In the genomic region with DNA sequence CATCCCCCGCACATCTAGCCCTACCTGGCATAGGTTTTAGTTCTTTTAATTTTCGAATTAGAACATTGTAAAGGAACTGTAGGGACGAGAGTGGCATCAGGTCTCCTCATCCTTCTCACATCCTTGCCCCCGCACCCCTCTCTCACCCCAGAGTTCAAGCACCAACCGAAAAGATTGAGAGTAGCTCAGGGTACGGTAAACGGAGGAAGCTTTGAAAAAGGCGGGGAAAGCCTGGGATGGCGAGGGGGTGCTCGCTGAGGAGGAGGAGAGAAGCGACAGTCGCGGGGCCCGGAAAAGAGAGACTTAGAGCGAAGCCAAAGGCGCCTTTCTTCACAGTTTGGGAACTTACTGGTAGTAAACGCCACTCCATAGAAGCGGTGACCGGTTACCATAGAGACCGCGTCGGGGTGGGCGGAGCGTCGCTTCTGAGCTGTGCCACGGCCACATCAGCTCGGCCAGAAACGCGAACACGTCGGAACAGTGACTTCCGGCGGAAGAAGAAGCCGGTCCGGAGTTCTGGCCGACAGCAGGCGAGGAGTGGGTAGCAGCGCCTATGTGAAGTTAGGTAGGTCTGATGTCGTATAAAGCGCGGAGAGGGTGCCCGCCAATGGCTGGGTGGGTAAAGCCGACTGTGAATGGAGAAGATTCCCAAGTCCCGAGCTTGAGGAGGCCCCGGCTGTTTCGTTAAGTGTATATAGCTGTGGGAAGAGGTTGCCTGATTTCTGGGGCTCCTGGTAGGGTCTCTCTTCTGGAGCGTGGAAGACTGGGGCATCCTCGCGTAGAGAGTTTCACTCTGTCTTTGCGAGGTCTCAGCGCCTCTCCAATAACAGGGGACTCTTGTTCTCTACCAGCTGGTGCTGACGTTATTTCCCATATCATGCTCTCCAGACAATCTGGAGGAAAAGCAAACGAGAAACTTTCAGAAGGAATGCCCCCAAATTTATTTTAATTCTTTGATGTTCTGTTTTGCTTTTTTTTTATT, we compare ENCODE assay signal across 1 cellular context.
A peak's percentile ranks its signal among the peaks of the same experiment; 100 is the strongest.
TF ChIP-seq lines count a peak whose summit lies in the region.

A gene with protein sequence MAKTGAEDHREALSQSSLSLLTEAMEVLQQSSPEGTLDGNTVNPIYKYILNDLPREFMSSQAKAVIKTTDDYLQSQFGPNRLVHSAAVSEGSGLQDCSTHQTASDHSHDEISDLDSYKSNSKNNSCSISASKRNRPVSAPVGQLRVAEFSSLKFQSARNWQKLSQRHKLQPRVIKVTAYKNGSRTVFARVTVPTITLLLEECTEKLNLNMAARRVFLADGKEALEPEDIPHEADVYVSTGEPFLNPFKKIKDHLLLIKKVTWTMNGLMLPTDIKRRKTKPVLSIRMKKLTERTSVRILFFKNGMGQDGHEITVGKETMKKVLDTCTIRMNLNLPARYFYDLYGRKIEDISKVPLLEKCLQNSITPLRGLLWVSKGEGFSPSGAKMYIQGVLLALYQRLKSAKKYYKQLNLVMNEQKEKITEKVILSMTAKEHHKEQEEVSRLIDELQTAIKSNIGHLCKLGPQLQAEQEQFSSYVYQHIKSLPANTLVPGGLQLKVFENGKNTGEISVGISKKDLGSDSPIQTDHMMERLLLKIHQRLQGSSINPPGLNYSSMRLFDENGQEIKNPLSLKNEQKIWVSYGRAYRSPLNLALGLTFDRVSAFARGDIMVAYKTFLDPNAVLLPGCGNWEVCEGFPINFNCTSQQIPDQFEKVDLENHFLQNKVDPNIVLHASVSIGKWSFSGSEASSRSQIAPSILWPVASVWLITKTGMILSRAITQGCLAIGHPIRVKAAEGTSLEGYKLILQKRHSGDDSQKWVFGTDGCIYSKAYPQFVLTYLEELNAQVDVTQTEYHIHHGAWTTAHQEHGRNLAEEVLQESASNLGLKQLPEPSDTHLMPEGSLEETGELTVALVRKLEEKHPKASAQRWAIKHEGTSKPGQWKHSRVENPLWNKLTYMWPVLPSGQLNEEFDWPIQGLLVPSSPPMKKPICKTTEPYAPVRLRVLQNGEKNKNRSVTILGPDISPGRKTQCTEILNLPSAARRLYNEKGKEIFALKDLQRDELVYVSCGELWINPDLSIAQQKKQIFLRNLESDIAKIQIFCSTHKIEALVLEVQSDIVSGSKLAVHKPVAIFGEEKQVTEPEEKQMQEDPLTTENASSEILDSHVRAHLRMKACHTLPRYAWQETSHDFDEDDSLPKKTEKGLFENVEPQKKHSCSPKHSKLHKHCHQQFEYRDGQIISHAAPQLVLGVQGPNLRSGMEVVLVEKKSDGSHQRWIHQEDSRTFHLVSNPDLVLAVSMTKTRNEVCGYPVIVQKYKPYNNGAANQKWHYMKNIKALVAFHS (N-terminal part only) (minus strand): TSS at position 392 of the 982 bp plus-strand sequence. CDS start 41,459 bp downstream, outside the sequence.
A gene with protein sequence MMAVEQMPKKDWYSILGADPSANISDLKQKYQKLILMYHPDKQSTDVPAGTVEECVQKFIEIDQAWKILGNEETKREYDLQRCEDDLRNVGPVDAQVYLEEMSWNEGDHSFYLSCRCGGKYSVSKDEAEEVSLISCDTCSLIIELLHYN (plus strand): TSS at position 513 of the 982 bp plus-strand sequence. CDS start 889 bp downstream, outside the sequence.

TF ChIP-seq in K562, 482 proteins besides CTCF, POLR2A, EP300 and RAD21 (continued from another document):
- TF ChIP-seq, protein P1, sequence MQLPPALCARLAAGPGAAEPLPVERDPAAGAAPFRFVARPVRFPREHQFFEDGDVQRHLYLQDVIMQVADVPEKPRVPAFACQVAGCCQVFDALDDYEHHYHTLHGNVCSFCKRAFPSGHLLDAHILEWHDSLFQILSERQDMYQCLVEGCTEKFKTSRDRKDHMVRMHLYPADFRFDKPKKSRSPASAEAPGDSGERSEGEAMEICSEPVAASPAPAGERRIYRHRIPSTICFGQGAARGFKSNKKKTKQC (CRISPR knock-in tag; IDR thresholded peaks at IDR 0.05), result 0 out of 2 replicates have a peak, but pooled peaks have one; percentile 35
- TF ChIP-seq ILF3 (IDR thresholded peaks at IDR 0.05; ENCODE audit: borderline replicate concordance) (no peak), CHD4 (IDR thresholded peaks at IDR 0.05; ENCODE audit: insufficient read depth, insufficient replicate concordance, low read depth, low read length, poor library complexity, severe bottlenecking) (no peak), RBBP5 (IDR thresholded peaks at IDR 0.05; ENCODE audit: borderline replicate concordance, insufficient read depth, low read length, poor library complexity, severe bottlenecking) (peak; percentile 86), MTA3 (IDR thresholded peaks at IDR 0.05; ENCODE audit: borderline replicate concordance) (peak; percentile 43; the same call in 1 of the 2 replicates), ZNF253 (CRISPR knock-in tag; conservative IDR thresholded peaks at IDR 0.05) (no peak), SAP30 (IDR thresholded peaks at IDR 0.05; ENCODE audit: borderline replicate concordance, insufficient read depth, low read depth, low read length, poor library complexity, severe bottlenecking) (peak; percentile 77), NBN (IDR thresholded peaks at IDR 0.05; ENCODE audit: low read depth) (peak; percentile 39; the same call in 1 of the 2 replicates), TBP (optimal IDR thresholded peaks at IDR 0.05; ENCODE audit: low read depth, low read length) (peak; percentile 65), FOS (IDR thresholded peaks at IDR 0.05; ENCODE audit: extremely low read depth, insufficient read length) (no peak), ZNF165 (CRISPR knock-in tag; IDR thresholded peaks at IDR 0.05; ENCODE audit: borderline replicate concordance) (no peak), RBM17 (IDR thresholded peaks at IDR 0.05; ENCODE audit: borderline replicate concordance, low read depth, low read length) (no peak), YY1 (IDR thresholded peaks at IDR 0.05; ENCODE audit: borderline replicate concordance in 1 of 3, control insufficient read depth in 1 of 3, extremely low read depth in 1 of 3, insufficient read depth in 3 of 3, insufficient read length in 1 of 3, insufficient replicate concordance in 2 of 3, low read depth in 1 of 3, low read length in 2 of 3) (peak in 2 of 3 experiments; percentile 41 to 53), ZKSCAN1 (IDR thresholded peaks at IDR 0.05; ENCODE audit: low read depth, low read length) (0 out of 2 replicates have a peak, but pooled peaks have one; percentile 13), JUND (IDR thresholded peaks at IDR 0.05; ENCODE audit: borderline replicate concordance, low read depth, low read length) (peak; percentile 64), JUND (tag; IDR thresholded peaks at IDR 0.05; ENCODE audit: borderline replicate concordance, low read depth, low read length) (peak; percentile 46; the same call in 1 of the 3 replicates), SMAD3 (CRISPR knock-in tag; conservative IDR thresholded peaks at IDR 0.05) (no peak), ZNF589 (CRISPR knock-in tag; IDR thresholded peaks at IDR 0.05; ENCODE audit: low read depth) (no peak), CREB1 (IDR thresholded peaks at IDR 0.05) (peak; percentile 71), CREB1 (CRISPR knock-in tag; IDR thresholded peaks at IDR 0.05) (peak; percentile 83), CBFA2T3 (IDR thresholded peaks at IDR 0.05) (no peak)
- TF ChIP-seq, protein P2, sequence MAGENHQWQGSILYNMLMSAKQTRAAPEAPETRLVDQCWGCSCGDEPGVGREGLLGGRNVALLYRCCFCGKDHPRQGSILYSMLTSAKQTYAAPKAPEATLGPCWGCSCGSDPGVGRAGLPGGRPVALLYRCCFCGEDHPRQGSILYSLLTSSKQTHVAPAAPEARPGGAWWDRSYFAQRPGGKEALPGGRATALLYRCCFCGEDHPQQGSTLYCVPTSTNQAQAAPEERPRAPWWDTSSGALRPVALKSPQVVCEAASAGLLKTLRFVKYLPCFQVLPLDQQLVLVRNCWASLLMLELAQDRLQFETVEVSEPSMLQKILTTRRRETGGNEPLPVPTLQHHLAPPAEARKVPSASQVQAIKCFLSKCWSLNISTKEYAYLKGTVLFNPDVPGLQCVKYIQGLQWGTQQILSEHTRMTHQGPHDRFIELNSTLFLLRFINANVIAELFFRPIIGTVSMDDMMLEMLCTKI (IDR thresholded peaks at IDR 0.05; ENCODE audit: partially characterized antibody), result no peak
- TF ChIP-seq, protein P3, sequence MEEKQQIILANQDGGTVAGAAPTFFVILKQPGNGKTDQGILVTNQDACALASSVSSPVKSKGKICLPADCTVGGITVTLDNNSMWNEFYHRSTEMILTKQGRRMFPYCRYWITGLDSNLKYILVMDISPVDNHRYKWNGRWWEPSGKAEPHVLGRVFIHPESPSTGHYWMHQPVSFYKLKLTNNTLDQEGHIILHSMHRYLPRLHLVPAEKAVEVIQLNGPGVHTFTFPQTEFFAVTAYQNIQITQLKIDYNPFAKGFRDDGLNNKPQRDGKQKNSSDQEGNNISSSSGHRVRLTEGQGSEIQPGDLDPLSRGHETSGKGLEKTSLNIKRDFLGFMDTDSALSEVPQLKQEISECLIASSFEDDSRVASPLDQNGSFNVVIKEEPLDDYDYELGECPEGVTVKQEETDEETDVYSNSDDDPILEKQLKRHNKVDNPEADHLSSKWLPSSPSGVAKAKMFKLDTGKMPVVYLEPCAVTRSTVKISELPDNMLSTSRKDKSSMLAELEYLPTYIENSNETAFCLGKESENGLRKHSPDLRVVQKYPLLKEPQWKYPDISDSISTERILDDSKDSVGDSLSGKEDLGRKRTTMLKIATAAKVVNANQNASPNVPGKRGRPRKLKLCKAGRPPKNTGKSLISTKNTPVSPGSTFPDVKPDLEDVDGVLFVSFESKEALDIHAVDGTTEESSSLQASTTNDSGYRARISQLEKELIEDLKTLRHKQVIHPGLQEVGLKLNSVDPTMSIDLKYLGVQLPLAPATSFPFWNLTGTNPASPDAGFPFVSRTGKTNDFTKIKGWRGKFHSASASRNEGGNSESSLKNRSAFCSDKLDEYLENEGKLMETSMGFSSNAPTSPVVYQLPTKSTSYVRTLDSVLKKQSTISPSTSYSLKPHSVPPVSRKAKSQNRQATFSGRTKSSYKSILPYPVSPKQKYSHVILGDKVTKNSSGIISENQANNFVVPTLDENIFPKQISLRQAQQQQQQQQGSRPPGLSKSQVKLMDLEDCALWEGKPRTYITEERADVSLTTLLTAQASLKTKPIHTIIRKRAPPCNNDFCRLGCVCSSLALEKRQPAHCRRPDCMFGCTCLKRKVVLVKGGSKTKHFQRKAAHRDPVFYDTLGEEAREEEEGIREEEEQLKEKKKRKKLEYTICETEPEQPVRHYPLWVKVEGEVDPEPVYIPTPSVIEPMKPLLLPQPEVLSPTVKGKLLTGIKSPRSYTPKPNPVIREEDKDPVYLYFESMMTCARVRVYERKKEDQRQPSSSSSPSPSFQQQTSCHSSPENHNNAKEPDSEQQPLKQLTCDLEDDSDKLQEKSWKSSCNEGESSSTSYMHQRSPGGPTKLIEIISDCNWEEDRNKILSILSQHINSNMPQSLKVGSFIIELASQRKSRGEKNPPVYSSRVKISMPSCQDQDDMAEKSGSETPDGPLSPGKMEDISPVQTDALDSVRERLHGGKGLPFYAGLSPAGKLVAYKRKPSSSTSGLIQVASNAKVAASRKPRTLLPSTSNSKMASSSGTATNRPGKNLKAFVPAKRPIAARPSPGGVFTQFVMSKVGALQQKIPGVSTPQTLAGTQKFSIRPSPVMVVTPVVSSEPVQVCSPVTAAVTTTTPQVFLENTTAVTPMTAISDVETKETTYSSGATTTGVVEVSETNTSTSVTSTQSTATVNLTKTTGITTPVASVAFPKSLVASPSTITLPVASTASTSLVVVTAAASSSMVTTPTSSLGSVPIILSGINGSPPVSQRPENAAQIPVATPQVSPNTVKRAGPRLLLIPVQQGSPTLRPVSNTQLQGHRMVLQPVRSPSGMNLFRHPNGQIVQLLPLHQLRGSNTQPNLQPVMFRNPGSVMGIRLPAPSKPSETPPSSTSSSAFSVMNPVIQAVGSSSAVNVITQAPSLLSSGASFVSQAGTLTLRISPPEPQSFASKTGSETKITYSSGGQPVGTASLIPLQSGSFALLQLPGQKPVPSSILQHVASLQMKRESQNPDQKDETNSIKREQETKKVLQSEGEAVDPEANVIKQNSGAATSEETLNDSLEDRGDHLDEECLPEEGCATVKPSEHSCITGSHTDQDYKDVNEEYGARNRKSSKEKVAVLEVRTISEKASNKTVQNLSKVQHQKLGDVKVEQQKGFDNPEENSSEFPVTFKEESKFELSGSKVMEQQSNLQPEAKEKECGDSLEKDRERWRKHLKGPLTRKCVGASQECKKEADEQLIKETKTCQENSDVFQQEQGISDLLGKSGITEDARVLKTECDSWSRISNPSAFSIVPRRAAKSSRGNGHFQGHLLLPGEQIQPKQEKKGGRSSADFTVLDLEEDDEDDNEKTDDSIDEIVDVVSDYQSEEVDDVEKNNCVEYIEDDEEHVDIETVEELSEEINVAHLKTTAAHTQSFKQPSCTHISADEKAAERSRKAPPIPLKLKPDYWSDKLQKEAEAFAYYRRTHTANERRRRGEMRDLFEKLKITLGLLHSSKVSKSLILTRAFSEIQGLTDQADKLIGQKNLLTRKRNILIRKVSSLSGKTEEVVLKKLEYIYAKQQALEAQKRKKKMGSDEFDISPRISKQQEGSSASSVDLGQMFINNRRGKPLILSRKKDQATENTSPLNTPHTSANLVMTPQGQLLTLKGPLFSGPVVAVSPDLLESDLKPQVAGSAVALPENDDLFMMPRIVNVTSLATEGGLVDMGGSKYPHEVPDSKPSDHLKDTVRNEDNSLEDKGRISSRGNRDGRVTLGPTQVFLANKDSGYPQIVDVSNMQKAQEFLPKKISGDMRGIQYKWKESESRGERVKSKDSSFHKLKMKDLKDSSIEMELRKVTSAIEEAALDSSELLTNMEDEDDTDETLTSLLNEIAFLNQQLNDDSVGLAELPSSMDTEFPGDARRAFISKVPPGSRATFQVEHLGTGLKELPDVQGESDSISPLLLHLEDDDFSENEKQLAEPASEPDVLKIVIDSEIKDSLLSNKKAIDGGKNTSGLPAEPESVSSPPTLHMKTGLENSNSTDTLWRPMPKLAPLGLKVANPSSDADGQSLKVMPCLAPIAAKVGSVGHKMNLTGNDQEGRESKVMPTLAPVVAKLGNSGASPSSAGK (IDR thresholded peaks at IDR 0.05), result no peak
- TF ChIP-seq, protein P4, sequence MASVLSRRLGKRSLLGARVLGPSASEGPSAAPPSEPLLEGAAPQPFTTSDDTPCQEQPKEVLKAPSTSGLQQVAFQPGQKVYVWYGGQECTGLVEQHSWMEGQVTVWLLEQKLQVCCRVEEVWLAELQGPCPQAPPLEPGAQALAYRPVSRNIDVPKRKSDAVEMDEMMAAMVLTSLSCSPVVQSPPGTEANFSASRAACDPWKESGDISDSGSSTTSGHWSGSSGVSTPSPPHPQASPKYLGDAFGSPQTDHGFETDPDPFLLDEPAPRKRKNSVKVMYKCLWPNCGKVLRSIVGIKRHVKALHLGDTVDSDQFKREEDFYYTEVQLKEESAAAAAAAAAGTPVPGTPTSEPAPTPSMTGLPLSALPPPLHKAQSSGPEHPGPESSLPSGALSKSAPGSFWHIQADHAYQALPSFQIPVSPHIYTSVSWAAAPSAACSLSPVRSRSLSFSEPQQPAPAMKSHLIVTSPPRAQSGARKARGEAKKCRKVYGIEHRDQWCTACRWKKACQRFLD (CRISPR knock-in tag; IDR thresholded peaks at IDR 0.05), result no peak
